Comparison of ENCODE assay signal across 10 cellular contexts in the genomic region with DNA sequence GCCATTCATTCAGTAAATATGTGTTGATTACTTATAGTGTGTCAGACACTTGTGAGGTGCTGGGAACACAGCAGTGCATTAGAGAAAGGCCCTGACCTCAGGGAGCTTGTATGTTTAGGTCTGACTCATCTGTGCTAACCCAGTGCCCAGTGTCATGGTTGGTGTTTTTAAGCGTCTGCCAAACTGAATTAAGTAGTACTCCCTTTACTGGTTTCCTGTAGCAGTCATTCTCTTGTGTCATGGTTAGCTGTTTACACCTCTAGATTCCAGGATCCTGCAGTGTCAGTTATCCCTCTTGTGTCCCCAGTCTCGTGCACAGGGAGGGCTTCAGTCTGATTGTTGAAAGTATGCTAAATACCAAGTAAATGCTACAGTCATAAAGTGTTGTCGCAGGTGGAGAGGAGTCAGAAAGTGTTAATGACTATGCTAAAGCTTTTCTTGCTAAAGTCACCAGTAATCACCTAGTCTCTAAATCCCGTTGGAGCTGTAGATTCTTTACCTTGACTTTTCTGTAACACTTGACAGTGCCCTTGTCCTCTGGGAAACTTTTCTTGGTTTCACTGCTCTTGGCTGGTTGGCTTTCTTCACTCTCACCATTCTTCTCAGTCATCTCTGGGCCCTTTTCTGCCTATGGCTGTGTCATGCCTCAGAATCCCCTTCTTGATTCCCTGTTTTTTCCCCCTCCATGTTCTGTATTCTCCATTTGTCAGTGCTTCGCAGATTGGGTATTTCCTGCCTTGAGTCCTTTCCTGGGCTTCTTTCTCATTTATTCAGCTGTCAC. TPM values are rescaled to one million over a fixed set of nuclear protein-coding genes. Genes with fewer than 3 reads are reported as not detected.
DNase-seq lines count a peak whose midpoint lies in the region; ATAC-seq and TF ChIP-seq lines count a peak whose summit lies in the region.
"Had no signal": no experiment of that assay in that cellular context is flagged by ENCODE, and none has a peak within 500 bp of the region (broad histone marks: within the 10 kb centered on the region; RNA-seq: fewer than 3 reads in every experiment).

No MANE protein-coding gene starts in this region.

- ATAC-seq in GM19395 (IDR thresholded peaks at IDR 0.05; ENCODE audit: unreplicated experiment) (peak; percentile 5), esophagus mucosa (peak; percentile 95)

- TF ChIP-seq CTCF in AG04450 (IDR thresholded peaks at IDR 0.05; ENCODE audit: low read depth, low read length): no peak
- TF ChIP-seq CTCF in dorsolateral prefrontal cortex (IDR thresholded peaks at IDR 0.05 in 54 of 56, conservative IDR thresholded peaks at IDR 0.05 in 2 of 56; ENCODE audit: low read depth in 1 of 56, partially characterized antibody in 56 of 56): no peak

- H3K4me3 ChIP-seq in AG04450 (ENCODE audit: low read depth, low read length): no peak overlapping the region
- H3K4me3 ChIP-seq in MG63: no peak overlapping the region
- no peak overlapping the region for H3K4me3 ChIP-seq in dorsolateral prefrontal cortex
- no peak overlapping the region for H3K4me3 ChIP-seq in SJCRH30
- no peak overlapping the region for H3K4me3 ChIP-seq in HAP-1

- CTCF ChIA-PET in AG04450 (lab: Charles Lee): interaction anchor here (0.6 to 1.0 kb wide), 3 partner anchors 73 to 144 kb away, joined by 3 to 7 read pairs (median 4); no protein-coding TSS in a partner anchor

- POLR2A ChIA-PET in AG04450 (lab: Yijun Ruan, JAX): interaction anchor here (0.6 to 1.1 kb wide), 2 partner anchors 13 to 73 kb away, joined by 4 read pairs; a partner anchor contains a TSS

- H3K27ac ChIP-seq in AG04450 (ENCODE audit: low read depth, low read length): peak overlapping the region; percentile 41
- H3K27ac ChIP-seq in dorsolateral prefrontal cortex: no peak overlapping the region
- no peak overlapping the region for H3K27ac ChIP-seq in SJCRH30
- H3K27ac ChIP-seq: neutrophil had no signal

- intact Hi-C loops in dorsolateral prefrontal cortex (cut with DNase I): no loop called here

- peaks cover 21% of the 10 kb centered on the region for H3K4me1 ChIP-seq in SJCRH30
- H3K4me1 ChIP-seq in HAP-1: no peaks in the 10 kb centered on the region

- H3K36me3 ChIP-seq in MG63 (peaks cover 17% of the 10 kb centered on the region), SJCRH30 (peaks cover 4% of the 10 kb centered on the region), HAP-1 (replicated peaks) (no peaks in the 10 kb centered on the region; the same call in none of the 2 replicates)
- H3K36me3 ChIP-seq: neutrophil had no signal

- H3K9me3 ChIP-seq in AG04450 (ENCODE audit: control insufficient read depth, insufficient read depth, low read length) (no peaks in the 10 kb centered on the region), MG63 (peaks cover 4% of the 10 kb centered on the region), SJCRH30 (replicated peaks) (no peaks in the 10 kb centered on the region), HAP-1 (no peaks in the 10 kb centered on the region)
- H3K9me3 ChIP-seq: neutrophil had no signal

- H3K27me3 ChIP-seq in AG04450 (ENCODE audit: control insufficient read depth, insufficient read depth, low read length) (no peaks in the 10 kb centered on the region), MG63 (no peaks in the 10 kb centered on the region), dorsolateral prefrontal cortex (no peaks in the 10 kb centered on the region), SJCRH30 (no peaks in the 10 kb centered on the region), HAP-1 (ENCODE audit: low read depth) (no peaks in the 10 kb centered on the region)
- H3K27me3 ChIP-seq: neutrophil had no signal

- in situ Hi-C loops in HAP-1 (cut with MboI; ENCODE audit: low sequenced_read_pairs): no loop called here

- DNase-seq in AG04450 (ENCODE audit: low read depth, low spot score): no peak
- DNase-seq in MG63: peak; percentile 66
- DNase-seq in dorsolateral prefrontal cortex: no peak
- DNase-seq in SKM-1 (lab: John Stamatoyannopoulos, UW; ENCODE audit: unreplicated experiment): no peak
- DNase-seq in SJCRH30: no peak
- DNase-seq in HAP-1 (ENCODE audit: low spot score in 2 of 2): no peak
- DNase-seq: activated CD4-positive, alpha-beta T cell treated with anti-CD3 and anti-CD28 coated beads, Interleukin-2, amount 50 U/mL, for 1 hour had no signal

RNA-seq across cellular contexts. Expression of a gene that starts 14.4 kb away (rescaled TPM):
- polyA plus RNA-seq in AG04450 (2011; rRNA removed): 52.7 and 59.1 TPM in 2 replicates
- polyA minus RNA-seq in AG04450 (2011; rRNA and poly(A)+ RNA removed): 63.0 and 99.9 TPM in 2 replicates
- 75.8 and 130 TPM in 2 replicates for total RNA-seq in MG63 (2014; rRNA removed; shearing (Covaris generic); ENCODE audit: low replicate concordance)
- total RNA-seq in esophagus mucosa: 39.5 TPM
- 10 to 100 TPM; 19.0 to 35.8 (median 26.0) TPM for total RNA-seq in dorsolateral prefrontal cortex
- 84.2 and 85.0 TPM in 2 replicates for total RNA-seq in SJCRH30 (2014; rRNA removed; shearing (Covaris generic))
